ENCODE assay signal across 9 cellular contexts in the genomic region with DNA sequence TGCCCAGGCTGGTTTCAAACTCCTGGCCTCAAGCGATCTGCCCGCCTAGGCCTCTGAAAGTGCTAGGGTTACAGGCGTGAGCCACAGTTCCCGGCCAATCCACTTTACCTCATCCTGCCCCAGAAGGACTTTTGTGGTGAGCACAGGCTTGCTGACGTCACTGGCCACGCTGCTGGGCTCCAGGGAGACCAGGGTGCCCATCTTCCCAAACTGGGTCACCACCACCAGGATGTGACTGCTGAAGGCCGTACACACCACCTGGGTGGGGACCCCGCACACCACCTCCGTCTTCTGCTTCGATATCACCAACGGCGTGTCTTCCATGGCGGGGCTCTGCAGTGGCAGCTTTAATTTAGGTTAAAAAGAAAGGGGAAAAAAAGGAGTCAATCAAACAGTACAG. TPM values are rescaled to one million over a fixed set of nuclear protein-coding genes. Genes with fewer than 3 reads are reported as not detected.
DNase-seq lines count a peak whose midpoint lies in the region; ATAC-seq, FAIRE-seq and TF ChIP-seq lines count a peak whose summit lies in the region.
"Had no signal": no experiment of that assay in that cellular context is flagged by ENCODE, and none has a peak within 500 bp of the region (broad histone marks: within the 10 kb centered on the region; RNA-seq: fewer than 3 reads in every experiment).

No MANE protein-coding gene starts in this region.

- H3K27ac ChIP-seq in OCI-LY1 (ENCODE audit: low read depth, low read length, poor library complexity, severe bottlenecking) (no peak overlapping the region), mucosa of rectum (ENCODE audit: low read depth in 2 of 2, low read length in 2 of 2) (peak overlapping the region; percentile 95 to 96)

- no peaks in the 10 kb centered on the region for H3F3A ChIP-seq in OCI-LY1 (ENCODE audit: insufficient read depth, low read length)

- ATAC-seq in HG03439 (IDR thresholded peaks at IDR 0.05; ENCODE audit: unreplicated experiment) = no peak

- no peaks in the 10 kb centered on the region for H3K79me2 ChIP-seq in OCI-LY1 (ENCODE audit: insufficient read depth, low read length)

- H3K9ac ChIP-seq in OCI-LY1 (ENCODE audit: low read length) (peak overlapping the region; percentile 95; the same call in 1 of the 2 replicates), mucosa of rectum (ENCODE audit: low read depth in 1 of 2, low read length in 2 of 2) (peak overlapping the region; percentile 75 to 99)

- DNase-seq in ELR (ENCODE audit: low read depth) = peak; percentile 74
- no peak for DNase-seq in bronchial epithelial cell (ENCODE audit: low read depth)
- no peak for DNase-seq in Kasumi-1 (lab: John Stamatoyannopoulos, UW)
- no peak for DNase-seq in HPDE6-E6E7 (ENCODE audit: extremely low spot score)
- no peak for DNase-seq in SKM-1 treated with dmso at 0.1 percent for 144 hours (lab: John Stamatoyannopoulos, UW; ENCODE audit: unreplicated experiment)

- TF ChIP-seq CTCF in OCI-LY1 (IDR thresholded peaks at IDR 0.05; ENCODE audit: low read length) = no peak
- TF ChIP-seq CTCF in bronchial epithelial cell (IDR thresholded peaks at IDR 0.05; ENCODE audit: insufficient read depth, low read length, severe bottlenecking) = no peak

- peaks cover 21% of the 10 kb centered on the region for H3K36me3 ChIP-seq in OCI-LY1 (ENCODE audit: insufficient read depth, low read length)
- peaks cover 2% of the 10 kb centered on the region for H3K36me3 ChIP-seq in bronchial epithelial cell (ENCODE audit: control insufficient read depth, insufficient read depth, low read length)
- H3K36me3 ChIP-seq in mucosa of rectum (ENCODE audit: control insufficient read depth in 2 of 2, insufficient read depth in 2 of 2, low read length in 2 of 2) = peaks cover 2 to 5% of the 10 kb centered on the region in 2 donors

- H3K9me3 ChIP-seq in OCI-LY1 (ENCODE audit: low read length) = no peaks in the 10 kb centered on the region
- H3K9me3 ChIP-seq in mucosa of rectum (ENCODE audit: control insufficient read depth in 2 of 2, low read length in 2 of 2) = no peaks in the 10 kb centered on the region

- H3K4me1 ChIP-seq in OCI-LY1 (ENCODE audit: insufficient read depth, low read length, severe bottlenecking) (peaks cover 19% of the 10 kb centered on the region), mucosa of rectum (ENCODE audit: control insufficient read depth in 2 of 2, insufficient read depth in 2 of 2, low read length in 2 of 2) (peaks cover 35 to 42% of the 10 kb centered on the region in 2 donors)

- FAIRE-seq in bronchial epithelial cell (lab: Jason Lieb, UNC) = no peak

- peak overlapping the region; percentile 94 for H3K4me3 ChIP-seq in OCI-LY1 (ENCODE audit: low read depth, low read length, poor library complexity, severe bottlenecking)
- H3K4me3 ChIP-seq in bronchial epithelial cell (ENCODE audit: low read depth, low read length) = peak overlapping the region; percentile 94
- peak overlapping the region; percentile 79 to 98 for H3K4me3 ChIP-seq in mucosa of rectum (ENCODE audit: low read length in 2 of 2)

- H3K27me3 ChIP-seq in OCI-LY1 (ENCODE audit: insufficient read depth, low read length) (no peaks in the 10 kb centered on the region), bronchial epithelial cell (ENCODE audit: control insufficient read depth, insufficient read depth, low read length) (no peaks in the 10 kb centered on the region), mucosa of rectum (ENCODE audit: control insufficient read depth in 2 of 2, insufficient read depth in 2 of 2, low read length in 2 of 2) (no peaks in the 10 kb centered on the region)

- no peaks in the 10 kb centered on the region for H4K20me1 ChIP-seq in OCI-LY1 (ENCODE audit: insufficient read depth, low read length)

- H3K4me2 ChIP-seq in OCI-LY1 (ENCODE audit: low read length) = peak overlapping the region; percentile 73

- no peak overlapping the region for H2AFZ ChIP-seq in OCI-LY1 (ENCODE audit: low read length)

- H3K9me2 ChIP-seq in OCI-LY1 (ENCODE audit: low read depth, low read length) = no peaks in the 10 kb centered on the region

RNA-seq across cellular contexts. Expression of a gene that starts 0.8 kb away (rescaled TPM):
- total RNA-seq in bronchial epithelial cell = 50.8 and 55.2 TPM in 2 replicates

RNA-seq across cellular contexts. Expression of a gene that starts 13.0 kb away (rescaled TPM):
- total RNA-seq in bronchial epithelial cell = 9.0 and 43.8 TPM in 2 replicates
- total RNA-seq: activated CD8-positive, alpha-beta memory T cell treated with anti-CD3 and anti-CD28 coated beads for 36 hours had no signal

RNA-seq across cellular contexts. Expression of a gene that starts 38.5 kb away (rescaled TPM):
- total RNA-seq in bronchial epithelial cell = 21.8 and 28.7 TPM in 2 replicates
